1 cellular context compared by ENCODE assay signal in genomic region chr1:89660086-89660946, GRCh38.
TF ChIP-seq lines count a peak whose summit lies in the region.

No MANE protein-coding gene starts in this region.

TF ChIP-seq in HEK293, 187 proteins besides CTCF, POLR2A, EP300 and RAD21 (continued from another document):
- TF ChIP-seq ZNF692 (tag by site-specific recombination; IDR thresholded peaks at IDR 0.05) (peak; percentile 82), FEZF1 (tag by site-specific recombination; IDR thresholded peaks at IDR 0.05) (no peak)
